Comparison of ENCODE assay signal across 1 cellular context in the genomic region with DNA sequence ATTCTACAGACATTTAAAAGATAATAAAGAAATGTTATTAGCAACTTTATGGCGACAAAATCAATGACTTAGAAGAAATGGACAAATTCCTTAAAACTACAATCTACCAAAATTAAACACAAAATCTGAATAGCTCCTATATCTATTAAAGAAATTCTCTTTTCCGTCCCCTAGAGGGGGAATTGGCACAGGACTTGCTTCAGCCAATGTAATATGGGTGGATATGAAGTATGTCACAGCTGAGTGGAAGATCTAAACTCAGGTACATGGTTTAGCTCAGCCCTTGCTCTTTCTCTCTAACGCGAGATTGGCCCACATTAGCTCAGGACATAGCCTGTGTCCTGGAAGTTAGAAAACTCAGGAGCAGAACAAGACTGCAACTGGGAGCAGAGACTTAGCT.
TF ChIP-seq lines count a peak whose summit lies in the region.

No MANE protein-coding gene starts in this region.

TF ChIP-seq in SK-N-SH treated with all-trans-retinoic acid at 6 μM for 48 hours, 23 proteins besides CTCF, POLR2A, EP300 and RAD21 (continued from another document):
- TF ChIP-seq, protein P1, sequence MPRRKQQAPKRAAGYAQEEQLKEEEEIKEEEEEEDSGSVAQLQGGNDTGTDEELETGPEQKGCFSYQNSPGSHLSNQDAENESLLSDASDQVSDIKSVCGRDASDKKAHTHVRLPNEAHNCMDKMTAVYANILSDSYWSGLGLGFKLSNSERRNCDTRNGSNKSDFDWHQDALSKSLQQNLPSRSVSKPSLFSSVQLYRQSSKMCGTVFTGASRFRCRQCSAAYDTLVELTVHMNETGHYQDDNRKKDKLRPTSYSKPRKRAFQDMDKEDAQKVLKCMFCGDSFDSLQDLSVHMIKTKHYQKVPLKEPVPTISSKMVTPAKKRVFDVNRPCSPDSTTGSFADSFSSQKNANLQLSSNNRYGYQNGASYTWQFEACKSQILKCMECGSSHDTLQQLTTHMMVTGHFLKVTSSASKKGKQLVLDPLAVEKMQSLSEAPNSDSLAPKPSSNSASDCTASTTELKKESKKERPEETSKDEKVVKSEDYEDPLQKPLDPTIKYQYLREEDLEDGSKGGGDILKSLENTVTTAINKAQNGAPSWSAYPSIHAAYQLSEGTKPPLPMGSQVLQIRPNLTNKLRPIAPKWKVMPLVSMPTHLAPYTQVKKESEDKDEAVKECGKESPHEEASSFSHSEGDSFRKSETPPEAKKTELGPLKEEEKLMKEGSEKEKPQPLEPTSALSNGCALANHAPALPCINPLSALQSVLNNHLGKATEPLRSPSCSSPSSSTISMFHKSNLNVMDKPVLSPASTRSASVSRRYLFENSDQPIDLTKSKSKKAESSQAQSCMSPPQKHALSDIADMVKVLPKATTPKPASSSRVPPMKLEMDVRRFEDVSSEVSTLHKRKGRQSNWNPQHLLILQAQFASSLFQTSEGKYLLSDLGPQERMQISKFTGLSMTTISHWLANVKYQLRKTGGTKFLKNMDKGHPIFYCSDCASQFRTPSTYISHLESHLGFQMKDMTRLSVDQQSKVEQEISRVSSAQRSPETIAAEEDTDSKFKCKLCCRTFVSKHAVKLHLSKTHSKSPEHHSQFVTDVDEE (CRISPR knock-in tag; IDR thresholded peaks at IDR 0.05) = no peak
- no peak for TF ChIP-seq RARB (CRISPR knock-in tag; IDR thresholded peaks at IDR 0.05)
- TF ChIP-seq, protein P2, sequence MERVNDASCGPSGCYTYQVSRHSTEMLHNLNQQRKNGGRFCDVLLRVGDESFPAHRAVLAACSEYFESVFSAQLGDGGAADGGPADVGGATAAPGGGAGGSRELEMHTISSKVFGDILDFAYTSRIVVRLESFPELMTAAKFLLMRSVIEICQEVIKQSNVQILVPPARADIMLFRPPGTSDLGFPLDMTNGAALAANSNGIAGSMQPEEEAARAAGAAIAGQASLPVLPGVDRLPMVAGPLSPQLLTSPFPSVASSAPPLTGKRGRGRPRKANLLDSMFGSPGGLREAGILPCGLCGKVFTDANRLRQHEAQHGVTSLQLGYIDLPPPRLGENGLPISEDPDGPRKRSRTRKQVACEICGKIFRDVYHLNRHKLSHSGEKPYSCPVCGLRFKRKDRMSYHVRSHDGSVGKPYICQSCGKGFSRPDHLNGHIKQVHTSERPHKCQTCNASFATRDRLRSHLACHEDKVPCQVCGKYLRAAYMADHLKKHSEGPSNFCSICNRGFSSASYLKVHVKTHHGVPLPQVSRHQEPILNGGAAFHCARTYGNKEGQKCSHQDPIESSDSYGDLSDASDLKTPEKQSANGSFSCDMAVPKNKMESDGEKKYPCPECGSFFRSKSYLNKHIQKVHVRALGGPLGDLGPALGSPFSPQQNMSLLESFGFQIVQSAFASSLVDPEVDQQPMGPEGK (CRISPR knock-in tag; IDR thresholded peaks at IDR 0.05; ENCODE audit: borderline replicate concordance) = no peak
